Comparison of ENCODE assay signal across 24 cellular contexts in genomic region chr18:9666548-9666947, GRCh38.
"Had no signal": no experiment of that assay in that cellular context is flagged by ENCODE, and none has a peak within 500 bp of the region (broad histone marks: within the 10 kb centered on the region; RNA-seq: fewer than 3 reads in every experiment).

No MANE protein-coding gene starts in this region.

- H3K9ac ChIP-seq: neural progenitor cell, parathyroid adenoma had no signal

- H3K79me2 ChIP-seq: parathyroid adenoma had no signal

- H3K4me2 ChIP-seq: neural progenitor cell had no signal

- H3K9me3 ChIP-seq: ovary, psoas muscle, right lobe of liver, sigmoid colon, stomach, thoracic aorta, thyroid gland, tibial nerve, upper lobe of left lung, vagina had no signal

- H3K4me3 ChIP-seq: neural progenitor cell, ovary, psoas muscle, right lobe of liver, sigmoid colon, stomach, thoracic aorta, thyroid gland, tibial nerve, upper lobe of left lung, vagina had no signal

- H3K36me3 ChIP-seq: neural progenitor cell, ovary, right lobe of liver, sigmoid colon, stomach, thoracic aorta, thyroid gland, tibial nerve, upper lobe of left lung, vagina had no signal

- H3K27ac ChIP-seq: neural progenitor cell, ovary, parathyroid adenoma, psoas muscle, right lobe of liver, sigmoid colon, stomach, thoracic aorta, thyroid gland, tibial nerve, upper lobe of left lung, vagina had no signal

- FAIRE-seq: small intestine, urothelium cell line had no signal

- H3K27me3 ChIP-seq: neural progenitor cell, ovary, right lobe of liver, sigmoid colon, stomach, thyroid gland, tibial nerve, upper lobe of left lung, vagina had no signal

- H3K4me1 ChIP-seq: neural progenitor cell, parathyroid adenoma, psoas muscle, right lobe of liver, stomach, thyroid gland, tibial nerve, upper lobe of left lung, vagina had no signal

- H2AFZ ChIP-seq: neural progenitor cell, parathyroid adenoma had no signal

- ATAC-seq: psoas muscle; right cardiac atrium; right lobe of liver; stimulated activated naive B cell treated with anti-CD40 and anti-IgM and Interleukin-4, amounts not matched to agents 10 μg/mL and 1 μg/mL and 100 μg/mL, for 72 hours had no signal

- DNase-seq: occipital lobe; ovary; posterior cingulate gyrus; psoas muscle; right cardiac atrium; right lobe of liver; sigmoid colon; small intestine; stimulated activated CD4-positive, alpha-beta T cell treated with anti-CD3 and anti-CD28 coated beads, Interleukin-15, amount 100 ng/mL, for 24 hours; stimulated activated CD4-positive, alpha-beta T cell treated with anti-CD3 and anti-CD28 coated beads, Interleukin-2, amount 100 ng/mL, for 24 hours; stimulated activated CD4-positive, alpha-beta T cell treated with anti-CD3 and anti-CD28 coated beads, Interleukin-2, amount 100 ng/mL, for 48 hours; stimulated activated CD4-positive, alpha-beta T cell treated with anti-CD3 and anti-CD28 coated beads, Interleukin-4, amount 100 ng/mL, for 24 hours; stimulated activated naive B cell treated with anti-CD40 and anti-IgM and Interleukin-4, amounts not matched to agents 10 μg/mL and 1 μg/mL and 100 μg/mL, for 72 hours; stimulated activated naive CD4-positive, alpha-beta T cell treated with Interleukin-2 at 50 U/mL for 16 hours; stomach; thyroid gland; trophoblast cell; upper lobe of left lung had no signal
